22 cellular contexts compared by ENCODE assay signal in genomic region chr7:135389971-135390370, GRCh38.
"Had no signal": no experiment of that assay in that cellular context is flagged by ENCODE, and none has a peak within 500 bp of the region (broad histone marks: within the 10 kb centered on the region; RNA-seq: fewer than 3 reads in every experiment).

No MANE protein-coding gene starts in this region.

- DNase-seq: activated CD4-positive, alpha-beta T cell treated with anti-CD3 and anti-CD28 coated beads, Interleukin-2, amount 50 U/mL, for 1 hour; activated CD8-positive, alpha-beta memory T cell treated with anti-CD3 and anti-CD28 coated beads for 24 hours; activated gamma-delta T cell treated with Interleukin-2 at 50 U/mL for 16 hours; brain microvascular endothelial cell; effector memory CD8-positive, alpha-beta T cell; hippocampal formation; mammary epithelial cell; psoas muscle; right lobe of liver; stimulated activated CD4-positive, alpha-beta T cell treated with anti-CD3 and anti-CD28 coated beads, Interleukin-4, amount 100 ng/mL, for 4 hours; stimulated activated CD8-positive, alpha-beta memory T cell treated with anti-CD3 and anti-CD28 coated beads, Interleukin-4, amount 100 ng/mL, for 48 hours; stimulated activated naive CD4-positive, alpha-beta T cell treated with Interleukin-2 at 50 U/mL for 16 hours; substantia nigra; T-helper 9 cell; trophoblast cell had no signal

- H3K27ac ChIP-seq: brain microvascular endothelial cell, epithelial cell of prostate, psoas muscle, right lobe of liver had no signal

- H3K27ac Mint-ChIP-seq: activated naive CD8-positive, alpha-beta T cell; effector memory CD8-positive, alpha-beta T cell had no signal

- H3K4me3 Mint-ChIP-seq: activated naive CD8-positive, alpha-beta T cell; central memory CD8-positive, alpha-beta T cell; effector memory CD8-positive, alpha-beta T cell; neural crest cell had no signal

- H3K4me1 Mint-ChIP-seq: neural crest cell had no signal

- H3K4me2 ChIP-seq: smooth muscle cell had no signal

- H3K9me3 Mint-ChIP-seq: central memory CD8-positive, alpha-beta T cell; effector memory CD8-positive, alpha-beta T cell; neural crest cell had no signal

- H3K4me3 ChIP-seq: psoas muscle, right lobe of liver, smooth muscle cell had no signal

- H3K27me3 Mint-ChIP-seq: activated naive CD8-positive, alpha-beta T cell; central memory CD8-positive, alpha-beta T cell; effector memory CD8-positive, alpha-beta T cell had no signal

- H3K27me3 ChIP-seq: brain microvascular endothelial cell, right lobe of liver had no signal

- H3K9me3 ChIP-seq: psoas muscle, right lobe of liver had no signal

- ATAC-seq: activated CD4-positive, CD25-positive, alpha-beta regulatory T cell treated with anti-CD3 and anti-CD28 coated beads, Interleukin-2, amount 50 U/mL, for 24 hours; effector memory CD8-positive, alpha-beta T cell; left lobe of liver; psoas muscle; right lobe of liver had no signal
